ENCODE assay signal across 8 cellular contexts in genomic region chr1:52365091-52365745, GRCh38. TPM values are rescaled to one million over a fixed set of nuclear protein-coding genes. Genes with fewer than 3 reads are reported as not detected.
DNase-seq lines count a peak whose midpoint lies in the region; ATAC-seq and TF ChIP-seq lines count a peak whose summit lies in the region.

No MANE protein-coding gene starts in this region.

- peak overlapping the region; percentile 99 for H3K27ac Mint-ChIP-seq in endothelial cell (ENCODE audit: unreplicated experiment)

- peaks cover 20% of the 10 kb centered on the region for H3K27me3 Mint-ChIP-seq in endothelial cell (ENCODE audit: unreplicated experiment)

- peaks cover 15% of the 10 kb centered on the region for H3K79me1 ChIP-seq in mesendoderm (ENCODE audit: low read length)

- H3K4me3 ChIP-seq in mesendoderm (ENCODE audit: low read length) (peak overlapping the region; percentile 79), thymus (ENCODE audit: low read length) (peak overlapping the region; percentile 85)

- peak overlapping the region; percentile 97 for H3K56ac ChIP-seq in mesendoderm (ENCODE audit: low read length)

- H3K27me3 ChIP-seq in mesendoderm (ENCODE audit: insufficient read depth, low read length, poor library complexity) (no peaks in the 10 kb centered on the region), thymus (ENCODE audit: control insufficient read depth, insufficient read depth) (no peaks in the 10 kb centered on the region)

- H3K4me2 ChIP-seq in mesendoderm (ENCODE audit: low read length): peak overlapping the region; percentile 82

- H3K27ac ChIP-seq in mesendoderm (ENCODE audit: low read depth, low read length): peak overlapping the region; percentile 93
- H3K27ac ChIP-seq in thymus (ENCODE audit: low read depth): peak overlapping the region; percentile 95

- peak overlapping the region; percentile 99 for H3K4me3 Mint-ChIP-seq in endothelial cell (ENCODE audit: unreplicated experiment)

- peak overlapping the region; percentile 51 for H2AK5ac ChIP-seq in mesendoderm (ENCODE audit: low read length)

- H3K23ac ChIP-seq in mesendoderm (ENCODE audit: low read length): peak overlapping the region; percentile 56

- H3K18ac ChIP-seq in mesendoderm (ENCODE audit: low read length): peak overlapping the region; percentile 90

- peaks cover 6% of the 10 kb centered on the region for H3K4me1 ChIP-seq in mesendoderm (ENCODE audit: control insufficient read depth, low read depth, low read length)
- peaks cover 13% of the 10 kb centered on the region for H3K4me1 ChIP-seq in thymus (ENCODE audit: control insufficient read depth, insufficient read depth, low read length)

- ATAC-seq in HG03135 (IDR thresholded peaks at IDR 0.05; ENCODE audit: unreplicated experiment): peak; percentile 2
- no peak for ATAC-seq in HG03571 (IDR thresholded peaks at IDR 0.05; ENCODE audit: unreplicated experiment)
- no peak for ATAC-seq in HG02678 (IDR thresholded peaks at IDR 0.05; ENCODE audit: unreplicated experiment)

- peak overlapping the region; percentile 97 for H3K9ac ChIP-seq in mesendoderm (ENCODE audit: low read length)

- peak; percentile 83 for DNase-seq in EH (ENCODE audit: low read depth)
- DNase-seq in T1000 (lab: John Stamatoyannopoulos, UW): peak; percentile 53
- no peak for DNase-seq in endothelial cell (ENCODE audit: low spot score)
- DNase-seq in mesendoderm: peak; percentile 60

- no peaks in the 10 kb centered on the region for H3K9me3 Mint-ChIP-seq in endothelial cell (ENCODE audit: unreplicated experiment)

- H2BK120ac ChIP-seq in mesendoderm (ENCODE audit: low read depth, low read length): peak overlapping the region; percentile 52

- no peak overlapping the region for H4K8ac ChIP-seq in mesendoderm (ENCODE audit: low read depth, low read length)

- no peak overlapping the region for H2BK15ac ChIP-seq in mesendoderm (replicated peaks; ENCODE audit: low read depth)

- no CpG with 5 or more reads among the region's 22 CpGs for WGBS in mesendoderm (ENCODE audit: extremely low coverage, insufficient coverage, low lambda C conversion rate)
- WGBS in thymus: 16% methylated on average over 22 of the region's 22 CpGs

- H3K4ac ChIP-seq in mesendoderm (ENCODE audit: low read depth, low read length): peak overlapping the region; percentile 92

- H3K36me3 ChIP-seq in mesendoderm (ENCODE audit: control insufficient read depth, insufficient read depth, low read length): peaks cover 8% of the 10 kb centered on the region
- peaks cover 24% of the 10 kb centered on the region for H3K36me3 ChIP-seq in thymus (ENCODE audit: control insufficient read depth, insufficient read depth)

- no peak for TF ChIP-seq CTCF in endothelial cell (IDR thresholded peaks at IDR 0.05; ENCODE audit: unreplicated experiment)

- H3K9me3 ChIP-seq in thymus (ENCODE audit: control insufficient read depth): no peaks in the 10 kb centered on the region

- peaks cover 11% of the 10 kb centered on the region for H3K79me2 ChIP-seq in mesendoderm (ENCODE audit: control insufficient read depth, insufficient read depth, low read length)

- no peak overlapping the region for H4K5ac ChIP-seq in mesendoderm (ENCODE audit: low read length)

- H2BK5ac ChIP-seq in mesendoderm (ENCODE audit: low read length): peak overlapping the region; percentile 29

- peaks cover 24% of the 10 kb centered on the region for H3K36me3 Mint-ChIP-seq in endothelial cell (ENCODE audit: low read depth, unreplicated experiment)

- H3K4me1 Mint-ChIP-seq in endothelial cell (ENCODE audit: unreplicated experiment): peaks cover 25% of the 10 kb centered on the region

RNA-seq across cellular contexts. Expression of gene CC2D1B, which starts 0.8 kb away (rescaled TPM):
- 43.1 TPM for total RNA-seq in endothelial cell (ENCODE audit: unreplicated experiment)
- 11.1 TPM for polyA plus RNA-seq in mesendoderm (2013, experiment 1 of 2)
- 11.6 TPM for polyA plus RNA-seq in mesendoderm (2013, experiment 2 of 2)
- polyA plus RNA-seq in thymus: 36.4 TPM

RNA-seq across cellular contexts. Expression of gene ORC1, which starts 39.0 kb away (rescaled TPM):
- total RNA-seq in endothelial cell (ENCODE audit: unreplicated experiment): 4.9 TPM
- polyA plus RNA-seq in mesendoderm (2013, experiment 1 of 2): 35.1 TPM
- polyA plus RNA-seq in mesendoderm (2013, experiment 2 of 2): 34.7 TPM
- 0.96 TPM for polyA plus RNA-seq in thymus

RNA-seq across cellular contexts. Expression of gene PRPF38A, which starts 39.2 kb away (rescaled TPM):
- total RNA-seq in endothelial cell (ENCODE audit: unreplicated experiment): 61.9 TPM
- polyA plus RNA-seq in mesendoderm (2013, experiment 1 of 2): 74.4 TPM
- polyA plus RNA-seq in mesendoderm (2013, experiment 2 of 2): 76.0 TPM
- 25.4 TPM for polyA plus RNA-seq in thymus
